In genomic region chr1:209439828-209440227, GRCh38 we compare ENCODE assay signal across 23 cellular contexts.
"Had no signal": no experiment of that assay in that cellular context is flagged by ENCODE, and none has a peak within 500 bp of the region (broad histone marks: within the 10 kb centered on the region; RNA-seq: fewer than 3 reads in every experiment).

No MANE protein-coding gene starts in this region.

- H3K9me3 ChIP-seq: colonic mucosa, gastrocnemius medialis had no signal

- H3K27ac ChIP-seq: colonic mucosa, coronary artery, dorsolateral prefrontal cortex, epithelial cell of prostate, esophagus muscularis mucosa, esophagus squamous epithelium, foreskin keratinocyte, gastrocnemius medialis, gastroesophageal sphincter, heart left ventricle, heart right ventricle had no signal

- H3K27me3 ChIP-seq: colonic mucosa, dorsolateral prefrontal cortex, esophagus muscularis mucosa, esophagus squamous epithelium, foreskin keratinocyte, gastrocnemius medialis, gastroesophageal sphincter had no signal

- DNase-seq: colonic mucosa; cortex of kidney; dermis blood vessel endothelial cell; dorsolateral prefrontal cortex; effector CD4-positive, alpha-beta T cell; effector CD8-positive, alpha-beta T cell; effector memory CD4-positive, alpha-beta T cell; effector memory CD8-positive, alpha-beta T cell; endodermal cell; erythroblast; esophagus squamous epithelium; foreskin fibroblast; foreskin keratinocyte; foreskin melanocyte; gastrocnemius medialis; glutamatergic neuron; head of caudate nucleus; heart left ventricle; heart right ventricle had no signal

- H3K4me1 ChIP-seq: colonic mucosa, esophagus muscularis mucosa, foreskin keratinocyte, gastrocnemius medialis, gastroesophageal sphincter, heart left ventricle, heart right ventricle had no signal

- H3K36me3 ChIP-seq: colonic mucosa, esophagus muscularis mucosa, esophagus squamous epithelium, gastrocnemius medialis, gastroesophageal sphincter, heart left ventricle, heart right ventricle had no signal

- H3K4me3 ChIP-seq: colonic mucosa, coronary artery, dorsolateral prefrontal cortex, esophagus muscularis mucosa, esophagus squamous epithelium, gastrocnemius medialis, gastroesophageal sphincter, heart left ventricle, heart right ventricle had no signal
